Comparison of ENCODE assay signal across 8 cellular contexts in the genomic region with DNA sequence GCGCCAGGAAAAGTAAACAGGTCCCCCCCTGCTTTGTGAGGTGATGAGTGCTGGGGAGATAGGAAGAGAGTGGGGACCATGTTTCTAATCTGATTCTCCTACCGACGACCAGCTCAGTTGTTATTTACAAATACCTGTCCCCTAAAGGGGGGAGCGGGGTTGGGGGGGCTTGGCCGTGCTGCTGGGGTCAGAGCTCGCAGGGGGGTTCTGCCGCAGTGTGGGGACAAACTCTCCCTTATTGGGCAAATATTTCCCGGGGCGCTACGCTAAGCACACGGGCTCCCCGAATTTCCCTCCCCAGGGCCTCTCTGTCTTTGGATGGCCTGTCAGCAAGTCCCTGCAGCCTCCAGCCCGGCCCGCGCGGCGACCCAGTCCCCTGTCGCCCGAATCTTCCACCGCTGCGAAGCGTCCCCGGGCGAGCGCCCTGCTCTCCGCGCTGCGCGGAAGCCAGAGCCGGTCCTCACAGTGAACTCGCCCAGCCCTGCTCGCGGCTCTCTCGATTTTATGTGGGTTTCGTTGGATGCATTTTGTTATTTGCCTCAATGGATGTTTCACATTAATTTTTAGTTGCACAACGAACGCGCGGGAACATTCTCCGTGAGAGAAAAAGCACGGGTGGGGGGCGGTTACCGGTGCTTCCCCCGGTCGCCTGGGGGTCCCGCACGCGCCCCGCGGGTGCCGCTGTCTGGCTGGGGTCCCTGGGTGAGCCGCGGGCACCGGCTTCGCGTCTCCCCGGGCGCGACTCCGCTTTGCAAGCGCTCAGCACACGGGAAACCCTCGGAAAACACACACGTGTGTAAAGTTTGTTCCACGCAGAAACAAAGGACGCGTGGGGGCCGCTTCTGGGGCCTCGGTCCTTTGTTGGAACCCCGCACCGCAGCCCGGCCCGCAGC. TPM values are rescaled to one million over a fixed set of nuclear protein-coding genes. Genes with fewer than 3 reads are reported as not detected.
DNase-seq lines count a peak whose midpoint lies in the region; ATAC-seq, FAIRE-seq and TF ChIP-seq lines count a peak whose summit lies in the region.

No MANE protein-coding gene starts in this region.

- H3K9ac ChIP-seq in keratinocyte (ENCODE audit: control insufficient read depth, extremely low read depth, insufficient read depth, low read length), result peak overlapping the region; percentile 86

- H3K4me1 ChIP-seq in adrenal gland (replicated peaks in 1 of 2) (peaks cover 8 to 34% of the 10 kb centered on the region in 2 donors), keratinocyte (ENCODE audit: control insufficient read depth, extremely low read depth, insufficient read depth, low read length) (peaks cover 26% of the 10 kb centered on the region)

- H3K27me3 ChIP-seq in adrenal gland (no peaks in the 10 kb centered on the region), keratinocyte (ENCODE audit: control insufficient read depth, extremely low read depth, insufficient read depth, low read length) (no peaks in the 10 kb centered on the region)

- no peaks in the 10 kb centered on the region for H3K9me3 ChIP-seq in adrenal gland (replicated peaks in 1 of 3)
- no peaks in the 10 kb centered on the region for H3K9me3 ChIP-seq in keratinocyte (ENCODE audit: control insufficient read depth, low read depth, low read length)

- peak overlapping the region in 3 of 4 donors; percentile 25 to 92 (median 27) for H3K4me3 ChIP-seq in adrenal gland
- peak overlapping the region in 2 of 3 experiments; percentile 30 to 79 for H3K4me3 ChIP-seq in keratinocyte (ENCODE audit: control insufficient read depth in 2 of 3, extremely low read depth in 1 of 3, insufficient read depth in 2 of 3, low read depth in 1 of 3, low read length in 3 of 3)

- DNase-seq in Right ventricle myocardium inferior (ENCODE audit: missing footprints) (peak; percentile 71), cardiac septum (ENCODE audit: low spot score) (no peak), adrenal gland (peak in 3 of 7 donors; percentile 26 to 55 (median 44)), keratinocyte (ENCODE audit: low read depth, low spot score) (no peak), COR-L47 (lab: John Stamatoyannopoulos, UW) (no peak), amniotic stem cell (lab: John Stamatoyannopoulos, UW) (no peak)
- peak in 4 of 6 experiments; percentile 34 to 65 (median 48) for DNase-seq in stimulated activated naive CD4-positive, alpha-beta T cell (lab: John Stamatoyannopoulos, UW)

- ATAC-seq in Right ventricle myocardium inferior, result no peak
- ATAC-seq in HG02610 (IDR thresholded peaks at IDR 0.05; ENCODE audit: unreplicated experiment), result no peak

- dilution Hi-C loops in keratinocyte (cut with MboI; ENCODE audit: extremely low pct_ligation_motif_present, low sequenced_read_pairs), result no loop called here

- H4K20me1 ChIP-seq in keratinocyte (ENCODE audit: control insufficient read depth, extremely low read depth, insufficient read depth, low read length), result no peaks in the 10 kb centered on the region

- no peak for TF ChIP-seq CTCF in adrenal gland (IDR thresholded peaks at IDR 0.05)
- no peak for TF ChIP-seq CTCF in keratinocyte (optimal IDR thresholded peaks at IDR 0.05 in 1 of 3, IDR thresholded peaks at IDR 0.05 in 1 of 3, conservative IDR thresholded peaks at IDR 0.05 in 1 of 3; ENCODE audit: extremely low read depth in 1 of 3, insufficient read depth in 2 of 3, low read length in 3 of 3)

- no peak for FAIRE-seq in keratinocyte (lab: Jason Lieb, UNC)

- H3K4me2 ChIP-seq in keratinocyte (ENCODE audit: control insufficient read depth, extremely low read depth, insufficient read depth, low read depth, low read length), result peak overlapping the region; percentile 73

- H3K36me3 ChIP-seq in adrenal gland (replicated peaks in 1 of 2) (no peaks in the 10 kb centered on the region), keratinocyte (ENCODE audit: control insufficient read depth in 2 of 2, extremely low read depth in 1 of 2, insufficient read depth in 2 of 2, low read length in 2 of 2) (no peaks in the 10 kb centered on the region)

- H3K27ac ChIP-seq in adrenal gland (peak overlapping the region in 4 of 5 donors; percentile 80 to 97 (median 94)), keratinocyte (ENCODE audit: control insufficient read depth, insufficient read depth, low read length) (peak overlapping the region; percentile 4)

- peaks cover 3% of the 10 kb centered on the region for H3K9me1 ChIP-seq in keratinocyte (ENCODE audit: control insufficient read depth, extremely low read depth, insufficient read depth, low read length)

- intact Hi-C loops in Right ventricle myocardium inferior (cut with DNase I) (loop anchor here (2.0 to 5.0 kb wide), 4 partner anchors 43 to 413 kb away; partner anchors contain the start of genes GNAS, GNAS-AS1, NPEPL1 and RAB22A), cardiac septum (cut with DNase I) (loop anchor here (2.0 to 10.0 kb wide), 4 partner anchors 43 to 413 kb away; partner anchors contain the start of genes GNAS, GNAS-AS1, NPEPL1 and RAB22A), adrenal gland (cut with DNase I) (loop anchor here (5.0 to 10.0 kb wide), 3 partner anchors 43 to 415 kb away; partner anchors contain the start of gene NPEPL1 (in 1 of the 2))

- peaks cover 34% of the 10 kb centered on the region for H3K79me2 ChIP-seq in keratinocyte (ENCODE audit: control insufficient read depth, insufficient read depth, low read length)

- 33 to 66% (median 48%) methylated on average over 21 to 73 of the region's 73 CpGs for WGBS in adrenal gland, 4 donors

- TF ChIP-seq POLR2A in adrenal gland (IDR thresholded peaks at IDR 0.05), result no peak

- H2AFZ ChIP-seq in keratinocyte (ENCODE audit: control insufficient read depth, low read length), result peak overlapping the region; percentile 73

RNA-seq across cellular contexts. Expression of gene STX16, which starts 1.5 kb away (rescaled TPM):
- total RNA-seq in Right ventricle myocardium inferior (23.8 TPM), cardiac septum (33.1 TPM), adrenal gland (10 to 100 TPM; 29.3 to 65.2 (median 43.6) TPM)
- polyA plus RNA-seq in adrenal gland (100 to 1,000 TPM in 1 of 3 donors, 10 to 100 TPM in 2; 33.4 to 134 (median 82.5) TPM), keratinocyte (47.3 to 69.7 TPM (median 56.7 TPM) in 3 replicates)
- polyA plus RNA-seq in keratinocyte (2011; ENCODE audit: low read depth), result 127 TPM
- 28.3 and 38.3 TPM in 2 replicates for polyA plus RNA-seq in keratinocyte (2011; cell fraction: cytosol; rRNA removed)
- polyA plus RNA-seq in keratinocyte (2011; cell fraction: nucleus; rRNA removed), result 249 and 270 TPM in 2 replicates
- 39.1 and 39.3 TPM in 2 replicates for polyA plus RNA-seq in keratinocyte (2012; ENCODE audit: low replicate concordance)
- 20.8 to 61.8 TPM (median 27.2 TPM) in 3 replicates for polyA minus RNA-seq in keratinocyte
- 14.2 TPM for polyA minus RNA-seq in keratinocyte (2011; cell fraction: cytosol; rRNA and poly(A)+ RNA removed)
- 26.6 and 38.2 TPM in 2 replicates for polyA minus RNA-seq in keratinocyte (2011; cell fraction: nucleus; rRNA and poly(A)+ RNA removed)

RNA-seq across cellular contexts. Expression of gene NPEPL1, which starts 43.1 kb away (rescaled TPM):
- total RNA-seq in Right ventricle myocardium inferior (23.3 TPM), cardiac septum (31.5 TPM), adrenal gland (10 to 100 TPM; 16.1 to 63.5 (median 35.2) TPM)
- polyA plus RNA-seq in adrenal gland (100 to 1,000 TPM in 2 of 3 donors, 1 to 10 TPM in 1; 9.3 to 158 (median 104) TPM), keratinocyte (4.4 to 8.3 TPM (median 4.5 TPM) in 3 replicates)
- polyA plus RNA-seq in keratinocyte (2011; ENCODE audit: low read depth), result 8.1 TPM
- 2.5 and 6.6 TPM in 2 replicates for polyA plus RNA-seq in keratinocyte (2011; cell fraction: cytosol; rRNA removed)
- polyA plus RNA-seq in keratinocyte (2011; cell fraction: nucleus; rRNA removed), result 21.6 and 31.6 TPM in 2 replicates
- polyA plus RNA-seq in keratinocyte (2012; ENCODE audit: low replicate concordance), result 12.0 and 14.6 TPM in 2 replicates
- 4.7 to 11.1 TPM (median 7.6 TPM) in 3 replicates for polyA minus RNA-seq in keratinocyte
- polyA minus RNA-seq in keratinocyte (2011; cell fraction: cytosol; rRNA and poly(A)+ RNA removed), result 11.5 TPM
- 8.9 and 12.0 TPM in 2 replicates for polyA minus RNA-seq in keratinocyte (2011; cell fraction: nucleus; rRNA and poly(A)+ RNA removed)

Comparison
In these comparisons a context has a peak if more than half of its experiments do, and no peak if none do; other contexts are left out.
1. DNase-seq: peak in Right ventricle myocardium inferior (single experiment) and stimulated activated naive CD4-positive, alpha-beta T cell (4 of 6); none in cardiac septum (single experiment), keratinocyte (single experiment), COR-L47 (single experiment) and amniotic stem cell (single experiment).